In genomic region chr2:25419678-25420242, GRCh38 we compare ENCODE assay signal across 9 cellular contexts.
DNase-seq lines count a peak whose midpoint lies in the region; ATAC-seq and TF ChIP-seq lines count a peak whose summit lies in the region.
"Had no signal": no experiment of that assay in that cellular context is flagged by ENCODE, and none has a peak within 500 bp of the region (broad histone marks: within the 10 kb centered on the region; RNA-seq: fewer than 3 reads in every experiment).

No MANE protein-coding gene starts in this region.

- H3K4me3 Mint-ChIP-seq in activated T-helper 17 cell treated with anti-CD3 and anti-CD28 coated beads, Interleukin-2, amount 50 U/mL, for 72 hours, result no peak overlapping the region
- no peak overlapping the region for H3K4me3 Mint-ChIP-seq in MCF 10A (ENCODE audit: unreplicated experiment)
- H3K4me3 Mint-ChIP-seq: neural crest cell had no signal

- no TSS peak for BruUV-seq in MCF 10A (replicated peaks; lab: Mats Ljungman, UMichigan)

- H3K36me3 Mint-ChIP-seq in activated T-helper 17 cell treated with anti-CD3 and anti-CD28 coated beads, Interleukin-2, amount 50 U/mL, for 72 hours (ENCODE audit: low read depth), result peaks cover 24% of the 10 kb centered on the region
- peaks cover 27% of the 10 kb centered on the region for H3K36me3 Mint-ChIP-seq in MCF 10A (ENCODE audit: insufficient read depth, unreplicated experiment)

- H3K4me1 ChIP-seq in OCI-LY3 (ENCODE audit: low read length), result peaks cover 78% of the 10 kb centered on the region

- intact Hi-C loops in MCF 10A (cut with micrococcal nuclease), result no loop called here

- no peaks in the 10 kb centered on the region for H3K9me3 ChIP-seq in OCI-LY3 (ENCODE audit: insufficient read depth, low read length)

- no peaks in the 10 kb centered on the region for H3K79me2 ChIP-seq in OCI-LY3 (ENCODE audit: low read length)

- H3K36me3 ChIP-seq in OCI-LY3 (replicated peaks; ENCODE audit: low read depth, low read length), result no peaks in the 10 kb centered on the region

- TF ChIP-seq CTCF in OCI-LY3 (IDR thresholded peaks at IDR 0.05; ENCODE audit: low read depth, low read length) (no peak), MCF 10A (IDR thresholded peaks at IDR 0.05; ENCODE audit: unreplicated experiment) (no peak)

- DNase-seq in iPS-NIHi7 (ENCODE audit: extremely low spot score), result no peak
- DNase-seq in H4 (ENCODE audit: low spot score), result no peak
- DNase-seq in MCF 10A (ENCODE audit: unreplicated experiment), result no peak

- H4K20me1 ChIP-seq in OCI-LY3 (ENCODE audit: insufficient read depth, low read length), result no peaks in the 10 kb centered on the region

- no peaks in the 10 kb centered on the region for H3K27me3 Mint-ChIP-seq in activated T-helper 17 cell treated with anti-CD3 and anti-CD28 coated beads, Interleukin-2, amount 50 U/mL, for 72 hours
- no peaks in the 10 kb centered on the region for H3K27me3 Mint-ChIP-seq in MCF 10A (ENCODE audit: insufficient read depth, unreplicated experiment)

- no peaks in the 10 kb centered on the region for H3K27me3 ChIP-seq in OCI-LY3 (ENCODE audit: low read depth, low read length)

- no peak overlapping the region for H2AFZ ChIP-seq in OCI-LY3 (ENCODE audit: low read depth, low read length)

- H3K4me1 Mint-ChIP-seq in activated T-helper 17 cell treated with anti-CD3 and anti-CD28 coated beads, Interleukin-2, amount 50 U/mL, for 72 hours, result peaks cover 7% of the 10 kb centered on the region
- no peaks in the 10 kb centered on the region for H3K4me1 Mint-ChIP-seq in MCF 10A (ENCODE audit: insufficient read depth, unreplicated experiment)
- H3K4me1 Mint-ChIP-seq: neural crest cell had no signal

- H3K4me2 ChIP-seq in OCI-LY3 (ENCODE audit: low read length), result peak overlapping the region; percentile 84

- no peak overlapping the region for H3K27ac Mint-ChIP-seq in activated T-helper 17 cell treated with anti-CD3 and anti-CD28 coated beads, Interleukin-2, amount 50 U/mL, for 72 hours
- no peak overlapping the region for H3K27ac Mint-ChIP-seq in MCF 10A (ENCODE audit: low read depth, unreplicated experiment)

- peaks cover 9% of the 10 kb centered on the region for H3K9me3 Mint-ChIP-seq in activated T-helper 17 cell treated with anti-CD3 and anti-CD28 coated beads, Interleukin-2, amount 50 U/mL, for 72 hours
- no peaks in the 10 kb centered on the region for H3K9me3 Mint-ChIP-seq in MCF 10A (ENCODE audit: unreplicated experiment)

- peak overlapping the region; percentile 94 for H3K27ac ChIP-seq in OCI-LY3 (ENCODE audit: low read length)

- H3K4me3 ChIP-seq in GM08714 (ENCODE audit: low read length), result peak overlapping the region; percentile 67; the same call in 1 of the 2 replicates
- peak overlapping the region; percentile 70 for H3K4me3 ChIP-seq in OCI-LY3 (ENCODE audit: low read length)

- CTCF ChIA-PET in MCF 10A (lab: Yijun Ruan, JAX), result no interaction called here

- peak overlapping the region; percentile 82 for H3K9ac ChIP-seq in OCI-LY3 (ENCODE audit: low read length)

- ATAC-seq in GM19328 (IDR thresholded peaks at IDR 0.05; ENCODE audit: unreplicated experiment), result peak; percentile 45
- ATAC-seq in HG02981 (IDR thresholded peaks at IDR 0.05; ENCODE audit: unreplicated experiment), result peak; percentile 69
- ATAC-seq in activated T-helper 17 cell treated with anti-CD3 and anti-CD28 coated beads, Interleukin-2, amount 50 U/mL, for 72 hours (replicated peaks), result no peak

- POLR2A ChIA-PET in MCF 10A (lab: Yijun Ruan, JAX), result no interaction called here
